Comparison of ENCODE assay signal across 27 cellular contexts in genomic region chr15:87735536-87735935, GRCh38.
"Had no signal": no experiment of that assay in that cellular context is flagged by ENCODE, and none has a peak within 500 bp of the region (broad histone marks: within the 10 kb centered on the region; RNA-seq: fewer than 3 reads in every experiment).

No MANE protein-coding gene starts in this region.

- H3K9ac ChIP-seq: KMS-11 had no signal

- H3K27ac Mint-ChIP-seq: activated B cell treated with CpG ODN at 0.5 μM for 24 hours; activated CD4-positive, alpha-beta T cell treated with anti-CD3 and anti-CD28 coated beads, Interleukin-2, amount 10 ng/mL, durations not matched to agents 24 days and 14 days; T-cell had no signal

- H3K4me1 Mint-ChIP-seq: activated B cell treated with CpG ODN at 0.5 μM for 24 hours; central memory CD8-positive, alpha-beta T cell had no signal

- FAIRE-seq: TTC549 had no signal

- ATAC-seq: activated naive CD4-positive, alpha-beta T cell treated with anti-CD3 and anti-CD28 coated beads, Interleukin-2, amount 50 U/mL, for 72 hours; activated T-cell treated with anti-CD3 and anti-CD28 coated beads, Interleukin-2, amount 50 U/mL, for 4 hours; Panc1; T-cell had no signal

- H3K9me3 Mint-ChIP-seq: activated B cell treated with CpG ODN at 0.5 μM for 24 hours; activated naive CD4-positive, alpha-beta T cell treated with anti-CD3 and anti-CD28 coated beads, Interleukin-2, amount 50 U/mL, for 72 hours; activated T-cell treated with anti-CD3 and anti-CD28 coated beads, Interleukin-2, amount 50 U/mL, for 4 hours; central memory CD8-positive, alpha-beta T cell had no signal

- H3K4me2 ChIP-seq: KMS-11 had no signal

- H3K27me3 Mint-ChIP-seq: activated B cell treated with CpG ODN at 0.5 μM for 24 hours; activated CD4-positive, alpha-beta T cell treated with anti-CD3 and anti-CD28 coated beads, Interleukin-2, amount 10 ng/mL, durations not matched to agents 24 days and 14 days had no signal

- H3K27ac ChIP-seq: KMS-11 had no signal

- H3K4me3 Mint-ChIP-seq: activated B cell treated with CpG ODN at 0.5 μM for 24 hours; activated CD4-positive, alpha-beta T cell treated with anti-CD3 and anti-CD28 coated beads, Interleukin-2, amount 10 ng/mL, durations not matched to agents 24 days and 14 days; activated T-cell treated with anti-CD3 and anti-CD28 coated beads, Interleukin-2, amount 50 U/mL, for 4 hours; central memory CD8-positive, alpha-beta T cell; T-cell had no signal

- H3K36me3 Mint-ChIP-seq: T-cell had no signal

- DNase-seq: activated B cell treated with CpG ODN at 0.5 μM for 24 hours; activated CD4-positive, alpha-beta T cell treated with anti-CD3 and anti-CD28 coated beads for 1 hour; activated CD4-positive, alpha-beta T cell treated with anti-CD3 and anti-CD28 coated beads, Interleukin-2, amount 10 ng/mL, durations not matched to agents 24 days and 14 days; activated CD4-positive, alpha-beta T cell treated with anti-CD3 and anti-CD28 coated beads, Interleukin-2, amount 50 U/mL, for 48 hours; activated effector memory CD4-positive, alpha-beta T cell treated with anti-CD3 and anti-CD28 coated beads, Interleukin-2, amount 50 U/mL, for 16 hours; activated naive CD4-positive, alpha-beta T cell treated with Interleukin-2 at 50 U/mL for 16 hours; activated T-cell treated with anti-CD3 and anti-CD28 coated beads, Interleukin-2, amount 50 U/mL, for 4 hours; anterior cingulate cortex; NCI-H1092; NCI-H1417; NCI-H2029; NCI-H2107; NCI-H2171 treated with DMSO at 0.1 percent for 48 hours; NCI-H226; NCI-H526 treated with DMSO at 0.1 percent for 48 hours; NCI-H82; OCI-M1; RPMI8226; SHP77; T-cell; T-helper 2 cell; T1000 had no signal
